ENCODE assay signal across 8 cellular contexts in the genomic region with DNA sequence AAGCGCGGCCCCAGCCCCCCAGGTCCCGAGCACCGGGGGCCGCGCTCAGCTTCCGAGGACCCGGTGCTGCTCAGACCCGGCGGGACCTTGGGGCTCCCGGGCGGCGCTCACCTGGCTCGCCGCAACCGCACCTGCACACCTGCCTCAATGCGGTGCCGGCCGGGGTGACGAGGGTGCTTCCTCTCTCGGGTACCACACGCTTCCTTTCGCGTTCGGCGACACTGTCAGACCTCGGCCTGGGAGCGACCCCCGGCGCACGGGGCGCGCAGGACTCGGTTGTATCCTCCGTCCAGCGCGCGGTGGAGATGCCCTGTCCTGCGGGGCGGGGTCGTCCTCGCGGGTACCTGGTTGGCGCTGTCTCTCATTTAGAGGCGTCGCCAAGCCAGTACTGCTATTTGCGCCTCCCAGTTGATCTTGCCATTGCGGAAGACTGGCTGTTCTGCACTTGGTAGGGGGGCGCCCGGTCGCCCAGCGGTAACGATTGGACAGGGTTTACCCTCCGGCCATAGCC. TPM values are rescaled to one million over a fixed set of nuclear protein-coding genes. Genes with fewer than 3 reads are reported as not detected.
A peak's percentile ranks its signal among the peaks of the same experiment; 100 is the strongest.
DNase-seq lines count a peak whose midpoint lies in the region; ATAC-seq and TF ChIP-seq lines count a peak whose summit lies in the region.

No MANE protein-coding gene starts in this region.

- H3K4me2 ChIP-seq in Loucy (ENCODE audit: low read depth, low read length, poor library complexity, severe bottlenecking) = peak overlapping the region; percentile 95
- H3K4me2 ChIP-seq in mesenchymal stem cell (ENCODE audit: low read length, poor library complexity, severe bottlenecking) = peak overlapping the region; percentile 55

- no peaks in the 10 kb centered on the region for H3K36me3 Mint-ChIP-seq in activated CD4-positive, alpha-beta T cell treated with anti-CD3 and anti-CD28 coated beads, Interleukin-2, amount 10 ng/mL, durations not matched to agents 24 days and 14 days (ENCODE audit: low read depth)

- intact Hi-C loops in activated CD4-positive, alpha-beta T cell treated with anti-CD3 and anti-CD28 coated beads, Interleukin-2, amount 10 ng/mL, durations not matched to agents 24 days and 14 days (cut with micrococcal nuclease) = loop anchor here (1.0 kb wide), 1 partner anchor 14 kb away; the partner anchor contains the start of gene BRF1
- intact Hi-C loops in thyroid gland (cut with DNase I) = no loop called here

- H3K79me2 ChIP-seq in Loucy (ENCODE audit: insufficient read depth, low read length) = peaks cover 37% of the 10 kb centered on the region; the same call in 1 of the 2 replicates

- H3K79me1 ChIP-seq in mesenchymal stem cell (replicated peaks; ENCODE audit: low read length, poor library complexity, severe bottlenecking) = peaks cover 15% of the 10 kb centered on the region

- peak overlapping the region; percentile 89 for H3K4me3 Mint-ChIP-seq in activated CD4-positive, alpha-beta T cell treated with anti-CD3 and anti-CD28 coated beads, Interleukin-2, amount 10 ng/mL, durations not matched to agents 24 days and 14 days

- H3K27ac ChIP-seq in C4-2B (peak overlapping the region; percentile 75), ectodermal cell (ENCODE audit: insufficient read depth, low read depth, low read length, poor library complexity, severe bottlenecking) (no peak overlapping the region), mesenchymal stem cell (ENCODE audit: low read length, poor library complexity, severe bottlenecking) (no peak overlapping the region), thyroid gland (peak overlapping the region in 2 of 3 donors; percentile 19 to 38)

- H2AK5ac ChIP-seq in mesenchymal stem cell (ENCODE audit: low read length, severe bottlenecking) = no peak overlapping the region

- peak overlapping the region; percentile 81 for H3K27ac Mint-ChIP-seq in activated CD4-positive, alpha-beta T cell treated with anti-CD3 and anti-CD28 coated beads, Interleukin-2, amount 10 ng/mL, durations not matched to agents 24 days and 14 days

- TF ChIP-seq POLR2A in thyroid gland (IDR thresholded peaks at IDR 0.05) = peak in 1 of 2 donors; percentile 17

- no peak overlapping the region for H4K8ac ChIP-seq in mesenchymal stem cell (ENCODE audit: low read length)

- peak; percentile 21 for ATAC-seq in GM21515 (IDR thresholded peaks at IDR 0.05; ENCODE audit: unreplicated experiment)

- peak; percentile 84 for DNase-seq in activated CD4-positive, alpha-beta T cell treated with anti-CD3 and anti-CD28 coated beads, Interleukin-2, amount 10 ng/mL, durations not matched to agents 24 days and 14 days
- peak; percentile 55 for DNase-seq in mesenchymal stem cell
- DNase-seq in thyroid gland = peak; percentile 56 to 70
- no peak for DNase-seq in NCI-H187 (lab: John Stamatoyannopoulos, UW)

- no peak overlapping the region for H3K23ac ChIP-seq in mesenchymal stem cell (ENCODE audit: low read length in 2 of 2)

- peaks cover 21% of the 10 kb centered on the region for H4K20me1 ChIP-seq in Loucy (ENCODE audit: insufficient read depth, low read length, poor library complexity, severe bottlenecking)

- H3K27me3 Mint-ChIP-seq in activated CD4-positive, alpha-beta T cell treated with anti-CD3 and anti-CD28 coated beads, Interleukin-2, amount 10 ng/mL, durations not matched to agents 24 days and 14 days = peaks cover 3% of the 10 kb centered on the region

- 1 to 2% methylated on average over 54 of the region's 54 CpGs for WGBS in ectodermal cell, 2 experiments
- WGBS in mesenchymal stem cell = under 1% methylated on average over 53 of the region's 54 CpGs
- 0 to 2% methylated on average over 1 to 7 of the region's 54 CpGs for WGBS in thyroid gland, 2 donors

- H2AFZ ChIP-seq in Loucy (ENCODE audit: low read length) (no peak overlapping the region), mesenchymal stem cell (ENCODE audit: low read depth, low read length) (no peak overlapping the region)

- H2BK5ac ChIP-seq in mesenchymal stem cell (ENCODE audit: low read depth, low read length, poor library complexity, severe bottlenecking) = no peak overlapping the region

- H3K9ac ChIP-seq in Loucy (ENCODE audit: low read depth, low read length, poor library complexity, severe bottlenecking) = peak overlapping the region; percentile 55
- H3K9ac ChIP-seq in mesenchymal stem cell (ENCODE audit: low read length) = peak overlapping the region; percentile 80

- peak overlapping the region; percentile 76 for H3K4me3 ChIP-seq in Loucy (ENCODE audit: low read length, poor library complexity, severe bottlenecking)
- H3K4me3 ChIP-seq in ectodermal cell (ENCODE audit: insufficient read depth, low read depth, low read length) = peak overlapping the region; percentile 60
- H3K4me3 ChIP-seq in mesenchymal stem cell (ENCODE audit: insufficient read depth in 1 of 2, low read depth in 1 of 2, low read length in 2 of 2) = peak overlapping the region; percentile 92
- H3K4me3 ChIP-seq in thyroid gland (replicated peaks in 1 of 3) = peak overlapping the region; percentile 30 to 86 (median 60)

- H3K18ac ChIP-seq in mesenchymal stem cell (ENCODE audit: low read depth in 1 of 2, low read length in 2 of 2) = peak overlapping the region in 1 of 2 experiments; percentile 35

- H3K14ac ChIP-seq in mesenchymal stem cell (ENCODE audit: low read length in 2 of 2) = no peak overlapping the region

- peaks cover 22% of the 10 kb centered on the region for H3K4me1 Mint-ChIP-seq in activated CD4-positive, alpha-beta T cell treated with anti-CD3 and anti-CD28 coated beads, Interleukin-2, amount 10 ng/mL, durations not matched to agents 24 days and 14 days

- H3K9me3 ChIP-seq in Loucy (ENCODE audit: insufficient read depth, low read depth, low read length) = no peaks in the 10 kb centered on the region
- no peaks in the 10 kb centered on the region for H3K9me3 ChIP-seq in ectodermal cell (ENCODE audit: control insufficient read depth, low read length)
- no peaks in the 10 kb centered on the region for H3K9me3 ChIP-seq in mesenchymal stem cell (ENCODE audit: control insufficient read depth, low read length)
- H3K9me3 ChIP-seq in thyroid gland = no peaks in the 10 kb centered on the region

- H3K4me1 ChIP-seq in Loucy (ENCODE audit: insufficient read depth, low read length, poor library complexity, severe bottlenecking) (peaks cover 34% of the 10 kb centered on the region), ectodermal cell (ENCODE audit: control insufficient read depth, insufficient read depth, low read length) (peaks cover 12% of the 10 kb centered on the region), mesenchymal stem cell (ENCODE audit: control insufficient read depth, insufficient read depth, low read depth, low read length) (peaks cover 21% of the 10 kb centered on the region), thyroid gland (peaks cover 16 to 33% of the 10 kb centered on the region in 2 donors)

- H2BK15ac ChIP-seq in mesenchymal stem cell (ENCODE audit: low read depth, poor library complexity, severe bottlenecking) = no peak overlapping the region

- no peaks in the 10 kb centered on the region for H3F3A ChIP-seq in Loucy (ENCODE audit: low read depth)

- no peak for TF ChIP-seq CTCF in C4-2B (conservative IDR thresholded peaks at IDR 0.05)
- TF ChIP-seq CTCF in Loucy (conservative IDR thresholded peaks at IDR 0.05; ENCODE audit: low read length) = no peak
- no peak for TF ChIP-seq CTCF in thyroid gland (IDR thresholded peaks at IDR 0.05)

- H3K27me3 ChIP-seq in Loucy (ENCODE audit: insufficient read depth, low read length, poor library complexity, severe bottlenecking) = no peaks in the 10 kb centered on the region
- peaks cover 28% of the 10 kb centered on the region for H3K27me3 ChIP-seq in ectodermal cell (ENCODE audit: control insufficient read depth, insufficient read depth, low read length, poor library complexity, severe bottlenecking)
- no peaks in the 10 kb centered on the region for H3K27me3 ChIP-seq in mesenchymal stem cell (ENCODE audit: control insufficient read depth in 1 of 2, insufficient read depth in 1 of 2, low read length in 2 of 2)
- H3K27me3 ChIP-seq in thyroid gland = no peaks in the 10 kb centered on the region

- H3K9me3 Mint-ChIP-seq in activated CD4-positive, alpha-beta T cell treated with anti-CD3 and anti-CD28 coated beads, Interleukin-2, amount 10 ng/mL, durations not matched to agents 24 days and 14 days = no peaks in the 10 kb centered on the region

- H2BK120ac ChIP-seq in mesenchymal stem cell (ENCODE audit: low read depth, low read length) = peak overlapping the region; percentile 75

- H4K91ac ChIP-seq in mesenchymal stem cell (ENCODE audit: low read length) = peak overlapping the region; percentile 44

- H2BK12ac ChIP-seq in mesenchymal stem cell (ENCODE audit: low read length in 2 of 2) = no peak overlapping the region

- H3K4ac ChIP-seq in mesenchymal stem cell (ENCODE audit: low read depth in 1 of 2, low read length in 2 of 2) = peak overlapping the region; percentile 29 to 41

- H3K9me2 ChIP-seq in Loucy (replicated peaks; ENCODE audit: low read depth, low read length) = no peaks in the 10 kb centered on the region

- H3K36me3 ChIP-seq in Loucy (ENCODE audit: insufficient read depth, low read length) = no peaks in the 10 kb centered on the region
- no peaks in the 10 kb centered on the region for H3K36me3 ChIP-seq in ectodermal cell (ENCODE audit: control insufficient read depth, insufficient read depth, low read length)
- no peaks in the 10 kb centered on the region for H3K36me3 ChIP-seq in mesenchymal stem cell (ENCODE audit: control insufficient read depth in 1 of 2, insufficient read depth in 2 of 2, low read depth in 1 of 2, low read length in 2 of 2)
- H3K36me3 ChIP-seq in thyroid gland = no peaks in the 10 kb centered on the region

RNA-seq across cellular contexts. Expression of gene PACS2, which starts 0.7 kb away (rescaled TPM):
- total RNA-seq in activated CD4-positive, alpha-beta T cell treated with anti-CD3 and anti-CD28 coated beads, Interleukin-2, amount 10 ng/mL, durations not matched to agents 24 days and 14 days = 31.5 and 33.9 TPM in 2 replicates
- polyA plus RNA-seq in ectodermal cell (2013, experiment 1 of 4) = 42.9 TPM
- 43.2 TPM for polyA plus RNA-seq in ectodermal cell (2013, experiment 2 of 4)
- polyA plus RNA-seq in ectodermal cell (2013, experiment 3 of 4) = 39.9 TPM
- polyA plus RNA-seq in ectodermal cell (2013, experiment 4 of 4) = 38.0 TPM
- 39.0 TPM for polyA plus RNA-seq in mesenchymal stem cell (2013, experiment 1 of 2)
- polyA plus RNA-seq in mesenchymal stem cell (2013, experiment 2 of 2) = 35.9 TPM
- 10 to 100 TPM; 54.6 to 85.2 (median 72.1) TPM for total RNA-seq in thyroid gland

RNA-seq across cellular contexts. Expression of gene BRF1, which starts 14.5 kb away (rescaled TPM):
- total RNA-seq in activated CD4-positive, alpha-beta T cell treated with anti-CD3 and anti-CD28 coated beads, Interleukin-2, amount 10 ng/mL, durations not matched to agents 24 days and 14 days = 42.4 and 46.6 TPM in 2 replicates
- 27.3 TPM for polyA plus RNA-seq in ectodermal cell (2013, experiment 1 of 4)
- 29.6 TPM for polyA plus RNA-seq in ectodermal cell (2013, experiment 2 of 4)
- 25.8 TPM for polyA plus RNA-seq in ectodermal cell (2013, experiment 3 of 4)
- polyA plus RNA-seq in ectodermal cell (2013, experiment 4 of 4) = 27.4 TPM
- 11.5 TPM for polyA plus RNA-seq in mesenchymal stem cell (2013, experiment 1 of 2)
- 11.0 TPM for polyA plus RNA-seq in mesenchymal stem cell (2013, experiment 2 of 2)
- 10 to 100 TPM; 44.5 to 99.6 (median 56.2) TPM for total RNA-seq in thyroid gland

Comparison
In these comparisons a context has a peak if more than half of its experiments do, and no peak if none do; other contexts are left out.
1. H3K27ac ChIP-seq: peak in C4-2B (single experiment) and thyroid gland (2 of 3); none in ectodermal cell (single experiment) and mesenchymal stem cell (single experiment).
2. DNase-seq: peak in activated CD4-positive, alpha-beta T cell treated with anti-CD3 and anti-CD28 coated beads, Interleukin-2, amount 10 ng/mL, durations not matched to agents 24 days and 14 days (single experiment), mesenchymal stem cell (single experiment) and thyroid gland (2 of 2); none in NCI-H187 (0 of 2).
3. Peak in every context shown above with its lines, with median percentiles within 50 percentile points of each other: H3K4me3 ChIP-seq.